ENCODE assay signal across 8 cellular contexts in the genomic region with DNA sequence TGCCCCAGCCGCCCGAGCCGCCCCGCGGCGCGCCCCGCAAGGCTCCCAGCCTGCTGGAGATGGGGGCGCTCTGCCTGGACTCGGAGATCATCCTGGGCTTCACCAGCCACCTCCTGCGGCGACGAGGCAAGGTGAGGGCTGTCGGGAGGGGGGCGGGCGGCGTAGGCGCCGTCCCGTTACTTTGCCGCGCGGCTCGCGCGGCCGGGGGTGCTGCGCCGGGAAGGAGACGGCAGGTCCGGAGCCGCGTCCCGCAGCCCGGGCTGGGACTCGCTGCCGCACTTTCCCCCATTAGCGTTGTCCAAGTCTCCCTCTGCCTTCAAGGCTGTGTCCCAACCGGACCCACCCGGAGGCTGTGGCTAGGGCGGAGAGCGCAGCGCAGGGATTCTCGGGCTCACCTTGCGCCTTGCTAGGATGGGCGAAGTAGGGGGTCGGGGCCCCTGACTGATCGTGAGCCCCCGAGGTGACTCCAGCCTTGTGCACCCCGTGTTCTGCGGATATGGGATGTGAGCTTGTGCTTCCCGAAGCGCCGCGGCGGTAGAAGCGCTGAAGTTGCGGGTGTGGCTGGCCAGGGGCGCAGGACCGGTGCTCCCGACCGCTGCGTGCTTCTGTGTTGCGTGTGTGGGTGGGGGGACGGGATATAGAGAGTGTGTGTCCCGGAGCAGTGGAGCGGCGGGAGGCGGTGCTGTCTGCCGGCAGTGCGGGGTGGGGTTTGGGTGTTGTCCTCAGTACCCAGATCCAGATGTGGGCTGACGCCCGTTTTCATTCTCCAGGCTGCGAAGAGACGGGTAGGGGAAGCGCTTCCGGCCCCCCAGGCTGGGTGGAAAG. TPM values are rescaled to one million over a fixed set of nuclear protein-coding genes. Genes with fewer than 3 reads are reported as not detected.
A peak's percentile ranks its signal among the peaks of the same experiment; 100 is the strongest.
DNase-seq lines count a peak whose midpoint lies in the region; ATAC-seq and TF ChIP-seq lines count a peak whose summit lies in the region.
"Had no signal": no experiment of that assay in that cellular context is flagged by ENCODE, and none has a peak within 500 bp of the region (broad histone marks: within the 10 kb centered on the region; RNA-seq: fewer than 3 reads in every experiment).

No MANE protein-coding gene starts in this region.

- peaks cover 11% of the 10 kb centered on the region for H3K4me1 ChIP-seq in NT2/D1 (ENCODE audit: insufficient read depth, insufficient read length)
- peaks cover 15 to 51% (median 39%) of the 10 kb centered on the region in 9 donors for H3K4me1 ChIP-seq in heart right ventricle

- no peaks in the 10 kb centered on the region for H3K36me3 Mint-ChIP-seq in progenitor cell of endocrine pancreas (ENCODE audit: insufficient read depth)

- H3K4me3 Mint-ChIP-seq in progenitor cell of endocrine pancreas (ENCODE audit: low read depth) = peak overlapping the region; percentile 59

- H3K27ac ChIP-seq in heart right ventricle = no peak overlapping the region
- H3K27ac ChIP-seq: neutrophil had no signal

- DNase-seq in Daoy (ENCODE audit: low read depth) = peak; percentile 37
- DNase-seq in NT2/D1 (ENCODE audit: low read depth, low spot score) = no peak
- peak in 1 of 2 donors; percentile 16 for DNase-seq in heart right ventricle
- DNase-seq in progenitor cell of endocrine pancreas (ENCODE audit: low spot score, unreplicated experiment) = no peak
- no peak for DNase-seq in SKM-1 (lab: John Stamatoyannopoulos, UW; ENCODE audit: unreplicated experiment)
- DNase-seq in NCI-H345 treated with DMSO at 0.1 percent for 48 hours (lab: John Stamatoyannopoulos, UW; ENCODE audit: unreplicated experiment) = no peak

- no peak for ATAC-seq in heart right ventricle
- ATAC-seq in HG02938 (IDR thresholded peaks at IDR 0.05; ENCODE audit: unreplicated experiment) = no peak

- intact Hi-C loops in heart right ventricle (cut with DNase I) = loop anchor here (1.0 to 10.0 kb wide), 14 partner anchors 86 to 506 kb away; no protein-coding TSS in a partner anchor

- no peaks in the 10 kb centered on the region for H3K9me3 Mint-ChIP-seq in progenitor cell of endocrine pancreas (ENCODE audit: low read depth)

- peak overlapping the region; percentile 45 for H3K27ac Mint-ChIP-seq in progenitor cell of endocrine pancreas

- H3K4me3 ChIP-seq in NT2/D1 (ENCODE audit: insufficient read length, low read depth) (peak overlapping the region; percentile 57), heart right ventricle (peak overlapping the region; percentile 6 to 72 (median 59))

- H3K4me1 Mint-ChIP-seq in progenitor cell of endocrine pancreas (ENCODE audit: low read depth) = peaks cover 6% of the 10 kb centered on the region

- H3K27me3 Mint-ChIP-seq in progenitor cell of endocrine pancreas = peaks cover 64% of the 10 kb centered on the region

- H3K9me3 ChIP-seq in NT2/D1 (ENCODE audit: insufficient read depth, low read length) (no peaks in the 10 kb centered on the region), heart right ventricle (no peaks in the 10 kb centered on the region)
- H3K9me3 ChIP-seq: neutrophil had no signal

- H3K36me3 ChIP-seq in NT2/D1 (ENCODE audit: insufficient read depth, insufficient read length, low read length) (no peaks in the 10 kb centered on the region), heart right ventricle (no peaks in the 10 kb centered on the region)
- H3K36me3 ChIP-seq: neutrophil had no signal

- 3 to 4% methylated on average over 73 to 77 of the region's 77 CpGs for WGBS in heart right ventricle, 2 donors

- H3K9ac ChIP-seq in NT2/D1 (ENCODE audit: insufficient read length, low read depth) = peak overlapping the region; percentile 61

- TF ChIP-seq CTCF in heart right ventricle (IDR thresholded peaks at IDR 0.05) (no peak), progenitor cell of endocrine pancreas (IDR thresholded peaks at IDR 0.05; ENCODE audit: unreplicated experiment) (no peak)

- H3K27me3 ChIP-seq in NT2/D1 (ENCODE audit: insufficient read depth, insufficient read length) (peaks cover 25% of the 10 kb centered on the region), heart right ventricle (peaks cover 11 to 82% (median 50%) of the 10 kb centered on the region in 7 donors)

RNA-seq across cellular contexts. Expression of gene KIF26A, which starts 1.7 kb away (rescaled TPM):
- 1.7 and 1.8 TPM in 2 replicates for total RNA-seq in Daoy (2014; rRNA removed; shearing (Covaris generic))
- total RNA-seq in heart right ventricle (10 to 100 TPM in 1 of 10 donors, 1 to 10 TPM in 9; 5.7 to 12.2 (median 6.7) TPM), progenitor cell of endocrine pancreas (7.0 and 7.4 TPM in 2 replicates)
- 1 to 10 TPM; 4.1 to 5.9 TPM for polyA plus RNA-seq in heart right ventricle

RNA-seq across cellular contexts. Expression of gene ASPG, which starts 51.2 kb away (rescaled TPM):
- not detected in 2 replicates for total RNA-seq in Daoy (2014; rRNA removed; shearing (Covaris generic))
- total RNA-seq in heart right ventricle (10 to 100 TPM in 8 of 10 donors, 1 to 10 TPM in 2; 6.0 to 32.0 (median 16.3) TPM), progenitor cell of endocrine pancreas (not detected in 2 replicates)
- polyA plus RNA-seq in heart right ventricle = 10 to 100 TPM in 1 of 2 donors, 1 to 10 TPM in 1; 2.8 to 13.8 TPM
